ENCODE assay signal across 30 cellular contexts in genomic region chr10:23361665-23362064, GRCh38. TPM values are rescaled to one million over a fixed set of nuclear protein-coding genes. Genes with fewer than 3 reads are reported as not detected.
"Had no signal": no experiment of that assay in that cellular context is flagged by ENCODE, and none has a peak within 500 bp of the region (broad histone marks: within the 10 kb centered on the region; RNA-seq: fewer than 3 reads in every experiment).

No MANE protein-coding gene starts in this region.

- H3K4me3 Mint-ChIP-seq: natural killer cell; nephron progenitor cell; neural progenitor cell; stimulated activated naive CD8-positive, alpha-beta T cell treated with anti-CD3 and anti-CD28 coated beads, Interleukin-15, Interleukin-2, amounts not matched to agents 100 ng/mL and 50 ng/mL, for 24 hours; type B pancreatic cell had no signal

- H3K27ac Mint-ChIP-seq: natural killer cell, nephron progenitor cell, neural progenitor cell, progenitor cell of endocrine pancreas, type B pancreatic cell had no signal

- H3K36me3 Mint-ChIP-seq: natural killer cell, neural progenitor cell, type B pancreatic cell had no signal

- H3K27me3 Mint-ChIP-seq: stimulated activated naive CD8-positive, alpha-beta T cell treated with anti-CD3 and anti-CD28 coated beads, Interleukin-15, Interleukin-2, amounts not matched to agents 100 ng/mL and 50 ng/mL, for 24 hours; type B pancreatic cell had no signal

- DNase-seq: islet precursor cell; left ventricle myocardium inferior; midbrain; mucosa of descending colon; natural killer cell; nephron progenitor cell; occipital lobe; right lobe of liver; stimulated activated CD4-positive, alpha-beta T cell treated with anti-CD3 and anti-CD28 coated beads, Interleukin-1b, Interleukin-23, amount 100 ng/mL, for 48 hours; stimulated activated CD4-positive, alpha-beta T cell treated with anti-CD3 and anti-CD28 coated beads, Interleukin-4, amount 100 ng/mL, for 1 hour; stimulated activated naive CD4-positive, alpha-beta T cell; uterus had no signal

- ATAC-seq: mucosa of descending colon, natural killer cell, right lobe of liver had no signal

- H3K4me1 Mint-ChIP-seq: natural killer cell had no signal

- H3K27ac ChIP-seq: hepatocyte, left ventricle myocardium inferior, neural progenitor cell, neutrophil, parathyroid adenoma, right atrium auricular region, right lobe of liver, tibial nerve, uterus had no signal

- H3K4me3 ChIP-seq: hepatocyte, left ventricle myocardium inferior, lung, mucosa of descending colon, neural progenitor cell, right atrium auricular region, right lobe of liver, smooth muscle cell, tibial nerve, uterus had no signal

- H3K27me3 ChIP-seq: hepatocyte, neural progenitor cell, neutrophil, right atrium auricular region, right lobe of liver, tibial nerve, uterus had no signal

- H3K36me3 ChIP-seq: left ventricle myocardium inferior, neural progenitor cell, neutrophil, right atrium auricular region, right lobe of liver, tibial nerve, uterus had no signal

- H3K9me3 Mint-ChIP-seq: natural killer cell, nephron progenitor cell, neural progenitor cell, type B pancreatic cell had no signal

- H3K9me3 ChIP-seq: left ventricle myocardium inferior, mucosa of descending colon, neutrophil, right atrium auricular region, right lobe of liver, tibial nerve, uterus had no signal

- H3K4me1 ChIP-seq: left ventricle myocardium inferior, neural progenitor cell, parathyroid adenoma, right atrium auricular region, right lobe of liver, tibial nerve, uterus had no signal

RNA-seq across cellular contexts. Expression of gene C10orf67, which starts 17.1 kb away (rescaled TPM):
- total RNA-seq: kidney epithelial cell, mesenteric fat pad, mucosa of descending colon, myocyte, natural killer cell, osteocyte, progenitor cell of endocrine pancreas, pulmonary artery endothelial cell, right lobe of liver, smooth muscle cell, subcutaneous adipose tissue, ureter had no signal
